In genomic region chr3:184078851-184079250, GRCh38 we compare ENCODE assay signal across 18 cellular contexts. TPM values are rescaled to one million over a fixed set of nuclear protein-coding genes. Genes with fewer than 3 reads are reported as not detected.
DNase-seq lines count a peak whose midpoint lies in the region; TF ChIP-seq lines count a peak whose summit lies in the region.
"Had no signal": no experiment of that assay in that cellular context is flagged by ENCODE, and none has a peak within 500 bp of the region (broad histone marks: within the 10 kb centered on the region; RNA-seq: fewer than 3 reads in every experiment).

No MANE protein-coding gene starts in this region.

- H3K4me3 ChIP-seq in fibroblast of lung (replicated peaks in 1 of 4; ENCODE audit: control extremely low read depth in 1 of 4, insufficient read depth in 1 of 4, low read depth in 3 of 4, low read length in 4 of 4) (no peak overlapping the region), esophagus squamous epithelium (no peak overlapping the region)
- H3K4me3 ChIP-seq: HAP-1 had no signal

- TF ChIP-seq POLR2A in esophagus squamous epithelium (IDR thresholded peaks at IDR 0.05) = no peak

- no peak overlapping the region for H2AFZ ChIP-seq in fibroblast of lung (ENCODE audit: low read length)

- no peaks in the 10 kb centered on the region for H3K4me1 ChIP-seq in fibroblast of lung (ENCODE audit: control insufficient read depth, extremely low read depth, insufficient read depth, low read length)
- H3K4me1 ChIP-seq in esophagus squamous epithelium = no peaks in the 10 kb centered on the region
- H3K4me1 ChIP-seq: HAP-1 had no signal

- H3K79me2 ChIP-seq in fibroblast of lung (ENCODE audit: control insufficient read depth, insufficient read depth, low read length) = no peaks in the 10 kb centered on the region

- H3K27ac ChIP-seq in fibroblast of lung (ENCODE audit: insufficient read depth, low read length) (no peak overlapping the region), esophagus squamous epithelium (no peak overlapping the region)
- H3K27ac ChIP-seq: C4-2B, HL-60 had no signal

- DNase-seq in AG20443 (ENCODE audit: low spot score) = peak; percentile 40
- DNase-seq in M059J (ENCODE audit: low read depth) = peak; percentile 53
- peak; percentile 33 to 36 for DNase-seq in fibroblast of lung (ENCODE audit: low read depth in 2 of 2)
- peak; percentile 57 for DNase-seq in iris pigment epithelial cell (ENCODE audit: low read depth)
- DNase-seq in esophagus squamous epithelium (lab: John Stamatoyannopoulos, UW) = no peak
- DNase-seq in NCI-H2171 (lab: John Stamatoyannopoulos, UW) = no peak
- no peak for DNase-seq in GM10266 (ENCODE audit: extremely low spot score)
- DNase-seq in kidney glomerular epithelial cell (lab: John Stamatoyannopoulos, UW) = no peak
- DNase-seq: DMS 273 treated with DMSO at 0.1 percent for 48 hours, NCI-H187, NCI-H446, OCI-M1, SHP77 treated with DMSO at 0.1 percent for 48 hours had no signal

- H3K4me2 ChIP-seq in fibroblast of lung (ENCODE audit: extremely low read depth, insufficient read depth, low read length) = no peak overlapping the region

- H3K36me3 ChIP-seq in fibroblast of lung (ENCODE audit: control insufficient read depth, insufficient read depth, low read length) = no peaks in the 10 kb centered on the region
- no peaks in the 10 kb centered on the region for H3K36me3 ChIP-seq in esophagus squamous epithelium
- H3K36me3 ChIP-seq: HAP-1 had no signal

- TF ChIP-seq CTCF in fibroblast of lung (conservative IDR thresholded peaks at IDR 0.05 in 1 of 2, IDR thresholded peaks at IDR 0.05 in 1 of 2; ENCODE audit: low read depth in 1 of 2, low read length in 2 of 2) (no peak), esophagus squamous epithelium (IDR thresholded peaks at IDR 0.05) (no peak), GM10266 (IDR thresholded peaks at IDR 0.05; ENCODE audit: control insufficient read depth, insufficient read depth, low read depth, missing control alignments) (no peak)

- no peaks in the 10 kb centered on the region for H3K27me3 ChIP-seq in fibroblast of lung (ENCODE audit: control insufficient read depth, insufficient read depth, low read length)
- H3K27me3 ChIP-seq in esophagus squamous epithelium = peaks cover 0 to 3% (median 0%) of the 10 kb centered on the region in 4 donors

- 80 to 89% methylated on average over 3 of the region's 3 CpGs for WGBS in esophagus squamous epithelium, 2 donors

- H4K20me1 ChIP-seq in fibroblast of lung (ENCODE audit: control insufficient read depth, extremely low read depth, insufficient read depth, low read length) = no peaks in the 10 kb centered on the region

- intact Hi-C loops in esophagus squamous epithelium (cut with DNase I) = no loop called here

- H3K9me3 ChIP-seq in fibroblast of lung (ENCODE audit: control insufficient read depth, insufficient read depth, low read depth, low read length) = no peaks in the 10 kb centered on the region
- H3K9me3 ChIP-seq in esophagus squamous epithelium = no peaks in the 10 kb centered on the region
- H3K9me3 ChIP-seq: HAP-1 had no signal

- H3K9ac ChIP-seq in fibroblast of lung (ENCODE audit: insufficient read depth, low read length) = no peak overlapping the region

RNA-seq across cellular contexts. Expression of gene HTR3E, which starts 18.0 kb away (rescaled TPM):
- not detected in 2 replicates for total RNA-seq in M059J (2014; rRNA removed; shearing (Covaris generic))
- not detected in 2 replicates for total RNA-seq in fibroblast of lung
- not detected in 2 replicates for polyA plus RNA-seq in fibroblast of lung
- not detected in 2 replicates for polyA plus RNA-seq in fibroblast of lung (2012)
- not detected in 2 replicates for polyA minus RNA-seq in fibroblast of lung (ENCODE audit: low replicate concordance)
- not detected for total RNA-seq in esophagus squamous epithelium
- total RNA-seq: LHCN-M2, RPMI7951 had no signal

RNA-seq across cellular contexts. Expression of gene HTR3C, which starts 26.0 kb away (rescaled TPM):
- 0.30 and 0.47 TPM in 2 replicates for total RNA-seq in M059J (2014; rRNA removed; shearing (Covaris generic))
- total RNA-seq in fibroblast of lung = not detected in 2 replicates
- not detected in 2 replicates for polyA plus RNA-seq in fibroblast of lung
- not detected in 2 replicates for polyA plus RNA-seq in fibroblast of lung (2012)
- polyA minus RNA-seq in fibroblast of lung (ENCODE audit: low replicate concordance) = not detected in 2 replicates
- not detected for total RNA-seq in esophagus squamous epithelium
- total RNA-seq: LHCN-M2, RPMI7951 had no signal

RNA-seq across cellular contexts. Expression of gene HTR3D, which starts 47.3 kb away (rescaled TPM):
- total RNA-seq in M059J (2014; rRNA removed; shearing (Covaris generic)) = not detected in 2 replicates
- total RNA-seq in fibroblast of lung (not detected in 2 replicates), esophagus squamous epithelium (not detected)
- not detected in 2 replicates for polyA plus RNA-seq in fibroblast of lung
- polyA plus RNA-seq in fibroblast of lung (2012) = not detected in 2 replicates
- polyA minus RNA-seq in fibroblast of lung (ENCODE audit: low replicate concordance) = not detected in 2 replicates
- total RNA-seq: LHCN-M2, RPMI7951 had no signal

RNA-seq across cellular contexts. Expression of gene EIF2B5, which starts 56.3 kb away (rescaled TPM):
- total RNA-seq in M059J (2014; rRNA removed; shearing (Covaris generic)) = 29.4 and 43.6 TPM in 2 replicates
- total RNA-seq in fibroblast of lung (23.4 and 26.9 TPM in 2 replicates), esophagus squamous epithelium (10 to 100 TPM; 27.2 to 51.5 (median 42.1) TPM)
- 23.8 and 26.7 TPM in 2 replicates for polyA plus RNA-seq in fibroblast of lung
- 19.0 and 26.5 TPM in 2 replicates for polyA plus RNA-seq in fibroblast of lung (2012)
- 24.8 and 27.7 TPM in 2 replicates for polyA minus RNA-seq in fibroblast of lung (ENCODE audit: low replicate concordance)

Comparison
In these comparisons a context has a peak if more than half of its experiments do, and no peak if none do; other contexts are left out.
1. DNase-seq: peak in AG20443 (single experiment), M059J (single experiment), fibroblast of lung (2 of 2) and iris pigment epithelial cell (single experiment); none in esophagus squamous epithelium (single experiment), NCI-H2171 (single experiment), GM10266 (single experiment) and kidney glomerular epithelial cell (single experiment).